Comparison of ENCODE assay signal across 9 cellular contexts in the genomic region with DNA sequence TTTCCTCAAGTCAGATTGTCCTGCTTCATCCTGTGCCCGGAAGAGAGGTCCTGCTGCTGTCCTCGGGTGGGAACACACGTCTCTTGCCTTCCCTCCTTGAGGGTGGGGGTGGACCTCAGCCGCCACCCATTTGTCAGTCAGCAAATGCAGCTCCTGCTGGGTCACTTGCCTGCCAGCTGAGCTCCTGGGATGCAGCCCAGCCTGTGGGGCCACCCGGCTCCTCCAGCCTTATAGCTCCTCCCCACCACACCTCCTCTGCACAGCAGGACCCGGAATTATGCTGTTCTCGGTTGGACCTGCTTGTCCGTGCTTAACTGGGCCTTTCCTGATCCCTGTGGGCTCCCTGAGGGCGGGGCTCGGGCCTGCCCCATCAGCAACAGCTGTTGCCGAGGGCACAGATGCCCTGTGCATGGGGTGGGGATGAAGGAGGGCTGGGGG. TPM values are rescaled to one million over a fixed set of nuclear protein-coding genes. Genes with fewer than 3 reads are reported as not detected.
DNase-seq lines count a peak whose midpoint lies in the region; ATAC-seq lines count a peak whose summit lies in the region.
"Had no signal": no experiment of that assay in that cellular context is flagged by ENCODE, and none has a peak within 500 bp of the region (broad histone marks: within the 10 kb centered on the region; RNA-seq: fewer than 3 reads in every experiment).

No MANE protein-coding gene starts in this region.

- intact Hi-C loops in left colon (cut with DNase I, micrococcal nuclease), result no loop called here

- H3K36me3 Mint-ChIP-seq in activated naive CD4-positive, alpha-beta T cell treated with anti-CD3 and anti-CD28 coated beads, Interleukin-2, amount 50 U/mL, for 72 hours, result no peaks in the 10 kb centered on the region

- peak in 2 of 3 experiments; percentile 69 to 84 for DNase-seq in NCI-H1417 (lab: John Stamatoyannopoulos, UW)
- no peak for DNase-seq in NCI-H1417 treated with DMSO at 0.1 percent for 48 hours (lab: John Stamatoyannopoulos, UW)
- peak; percentile 43 for DNase-seq in cerebellar cortex (ENCODE audit: low spot score)
- peak; percentile 72 to 81 for DNase-seq in left colon
- peak; percentile 92 for DNase-seq in ureter (ENCODE audit: low spot score)
- no peak for DNase-seq in NCI-H2196 treated with DMSO at 0.1 percent for 48 hours (lab: John Stamatoyannopoulos, UW; ENCODE audit: unreplicated experiment)
- no peak for DNase-seq in activated naive CD4-positive, alpha-beta T cell treated with anti-CD3 and anti-CD28 coated beads, Interleukin-2, amount 50 U/mL, for 72 hours (ENCODE audit: low spot score in 2 of 2)
- DNase-seq: stimulated activated CD8-positive, alpha-beta memory T cell treated with anti-CD3 and anti-CD28 coated beads, Interleukin-4, amount 100 ng/mL, for 48 hours had no signal

- H3K27ac Mint-ChIP-seq in activated naive CD4-positive, alpha-beta T cell treated with anti-CD3 and anti-CD28 coated beads, Interleukin-2, amount 50 U/mL, for 72 hours, result no peak overlapping the region

- ATAC-seq in left colon, result peak; percentile 58
- no peak for ATAC-seq in activated naive CD4-positive, alpha-beta T cell treated with anti-CD3 and anti-CD28 coated beads, Interleukin-2, amount 50 U/mL, for 72 hours
- ATAC-seq in HG03139 (IDR thresholded peaks at IDR 0.05; ENCODE audit: unreplicated experiment), result no peak

- no peaks in the 10 kb centered on the region for H3K9me3 Mint-ChIP-seq in activated naive CD4-positive, alpha-beta T cell treated with anti-CD3 and anti-CD28 coated beads, Interleukin-2, amount 50 U/mL, for 72 hours

RNA-seq across cellular contexts. Expression of a gene that starts 52.7 kb away (rescaled TPM):
- total RNA-seq in left colon (10 to 100 TPM; 68.3 to 88.9 TPM), ureter (173 TPM)
- 1 to 10 TPM in 1 of 2 donors, under 1 TPM in 1; 0.25 to 7.9 TPM for total RNA-seq in activated naive CD4-positive, alpha-beta T cell treated with anti-CD3 and anti-CD28 coated beads, Interleukin-2, amount 50 U/mL, for 72 hours

Comparison
In these comparisons a context has a peak if more than half of its experiments do, and no peak if none do; other contexts are left out.
1. DNase-seq: peak in NCI-H1417 (2 of 3), cerebellar cortex (single experiment), left colon (2 of 2) and ureter (single experiment); none in NCI-H1417 treated with DMSO at 0.1 percent for 48 hours (single experiment), NCI-H2196 treated with DMSO at 0.1 percent for 48 hours (single experiment) and activated naive CD4-positive, alpha-beta T cell treated with anti-CD3 and anti-CD28 coated beads, Interleukin-2, amount 50 U/mL, for 72 hours (0 of 2).
2. RNA of a gene that starts 52.7 kb away (total RNA-seq): 173 TPM in ureter (single experiment) and 68.3 to 88.9 TPM in left colon; 0.25 to 7.9 TPM in activated naive CD4-positive, alpha-beta T cell treated with anti-CD3 and anti-CD28 coated beads, Interleukin-2, amount 50 U/mL, for 72 hours; every median in the first group is over 4 times any median in the second.